In genomic region chr1:150686275-150686674, GRCh38 we compare ENCODE assay signal across 31 cellular contexts. TPM values are rescaled to one million over a fixed set of nuclear protein-coding genes. Genes with fewer than 3 reads are reported as not detected.
"Had no signal": no experiment of that assay in that cellular context is flagged by ENCODE, and none has a peak within 500 bp of the region (broad histone marks: within the 10 kb centered on the region; RNA-seq: fewer than 3 reads in every experiment).

No MANE protein-coding gene starts in this region.

- H3K27ac ChIP-seq: coronary artery, esophagus muscularis mucosa, foreskin keratinocyte, gastroesophageal sphincter, heart left ventricle, hepatocyte, neural progenitor cell, parathyroid adenoma, right lobe of liver, stomach, thyroid gland, upper lobe of left lung had no signal

- DNase-seq: dermis blood vessel endothelial cell; effector memory CD4-positive, alpha-beta T cell; foreskin keratinocyte; heart left ventricle; left ventricle myocardium superior; naive thymus-derived CD4-positive, alpha-beta T cell; right lobe of liver; small intestine; stimulated activated CD4-positive, alpha-beta T cell treated with anti-CD3 and anti-CD28 coated beads, Interleukin-15, amount 100 ng/mL, for 24 hours; stimulated activated CD4-positive, alpha-beta T cell treated with anti-CD3 and anti-CD28 coated beads, Interleukin-2, amount 100 ng/mL, for 48 hours; stimulated activated naive CD4-positive, alpha-beta T cell treated with Interleukin-2 at 50 U/mL for 16 hours; stomach; thyroid gland; upper lobe of left lung had no signal

- H3K27ac Mint-ChIP-seq: memory B cell, mesothelial cell of epicardium, nephron, neural progenitor cell, progenitor cell of endocrine pancreas had no signal

- H3K4me1 ChIP-seq: neural progenitor cell, parathyroid adenoma, thyroid gland had no signal

- H3K4me3 Mint-ChIP-seq: memory B cell; mesothelial cell of epicardium; naive thymus-derived CD4-positive, alpha-beta T cell; nephron; neural progenitor cell had no signal

- H3K36me3 ChIP-seq: neural progenitor cell had no signal

- H3K9me3 Mint-ChIP-seq: memory B cell; mesothelial cell of epicardium; naive thymus-derived CD4-positive, alpha-beta T cell; nephron; neural progenitor cell had no signal

- ATAC-seq: foreskin keratinocyte; gastroesophageal sphincter; heart left ventricle; left ventricle myocardium superior; naive thymus-derived CD4-positive, alpha-beta T cell; right lobe of liver had no signal

- H3K9ac ChIP-seq: neural progenitor cell, parathyroid adenoma had no signal

- H3K4me1 Mint-ChIP-seq: mesothelial cell of epicardium, nephron, neural progenitor cell had no signal

- H3K9me3 ChIP-seq: esophagus muscularis mucosa, gastroesophageal sphincter, heart left ventricle, right lobe of liver, stomach, thyroid gland, upper lobe of left lung had no signal

- H3K27me3 Mint-ChIP-seq: memory B cell; naive thymus-derived CD4-positive, alpha-beta T cell; progenitor cell of endocrine pancreas had no signal

- H3K27me3 ChIP-seq: esophagus muscularis mucosa, foreskin keratinocyte, gastroesophageal sphincter, heart left ventricle, hepatocyte, neural progenitor cell, right lobe of liver, stomach, thyroid gland, upper lobe of left lung had no signal

- H3K4me3 ChIP-seq: coronary artery, esophagus muscularis mucosa, gastroesophageal sphincter, heart left ventricle, hepatocyte, lung, neural progenitor cell, right lobe of liver, stomach, thyroid gland, upper lobe of left lung had no signal

RNA-seq across cellular contexts. Expression of gene HORMAD1, which starts 34.4 kb away (rescaled TPM):
- total RNA-seq: chondrocyte, endothelial cell of umbilical vein, epithelial cell of proximal tubule, fibroblast of lung, foreskin keratinocyte, kidney epithelial cell, mesothelial cell of epicardium, mucosa of gallbladder, progenitor cell of endocrine pancreas had no signal
